Comparison of ENCODE assay signal across 8 cellular contexts in the genomic region with DNA sequence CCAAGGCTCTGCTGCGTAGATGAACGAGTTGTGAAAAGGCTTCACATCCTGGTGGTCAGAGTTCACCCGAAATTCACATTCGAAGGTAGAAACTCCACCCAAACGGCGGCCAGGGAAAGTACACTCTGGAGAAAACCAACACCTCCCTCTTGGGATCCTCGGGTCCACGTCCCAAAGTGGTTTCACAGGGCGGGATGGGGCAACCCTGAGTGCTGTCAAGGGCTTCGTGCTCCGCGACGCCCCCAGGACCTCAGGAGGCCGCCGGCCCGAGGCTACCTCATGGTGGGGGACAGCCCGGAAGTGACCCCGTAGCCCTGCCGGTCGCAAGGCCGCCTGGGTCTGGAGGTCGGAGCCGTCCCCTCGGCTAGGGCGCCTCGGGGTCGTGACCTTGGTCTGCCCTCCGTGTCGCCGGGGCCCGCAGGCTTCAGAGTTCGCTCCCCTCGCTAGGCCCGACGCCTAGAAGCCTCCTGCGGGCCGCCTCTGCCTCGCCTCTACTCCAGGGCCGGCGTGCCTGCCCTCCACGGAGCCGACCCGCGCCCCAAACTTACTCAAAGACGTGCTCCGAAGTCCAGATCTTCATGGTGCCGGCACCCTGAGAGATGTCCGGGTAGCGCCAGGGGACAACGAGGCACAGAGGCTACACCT. TPM values are rescaled to one million over a fixed set of nuclear protein-coding genes. Genes with fewer than 3 reads are reported as not detected.
DNase-seq lines count a peak whose midpoint lies in the region; ATAC-seq lines count a peak whose summit lies in the region.

A gene (minus strand): TSS at position 636 of the 645 bp plus-strand sequence. CDS start 56 bp downstream, at position 580.

- H3K36me3 ChIP-seq in GM23248 (ENCODE audit: low read depth), result peaks cover 11% of the 10 kb centered on the region
- H3K36me3 ChIP-seq in Karpas-422 (ENCODE audit: insufficient read depth, low read length), result peaks cover 21% of the 10 kb centered on the region; the same call in 1 of the 2 replicates

- H3K9me2 ChIP-seq in GM23248 (ENCODE audit: insufficient read depth) (no peaks in the 10 kb centered on the region), Karpas-422 (replicated peaks; ENCODE audit: insufficient read depth, low read length) (no peaks in the 10 kb centered on the region)

- H3K4me2 ChIP-seq in GM23248 (ENCODE audit: unreplicated experiment) (peak within 1 kb of the TSS; percentile 82), Karpas-422 (ENCODE audit: low read depth, low read length, poor library complexity, severe bottlenecking) (peak within 1 kb of the TSS; percentile 98)

- peaks cover 12% of the 10 kb centered on the region for H3F3A ChIP-seq in GM23248 (ENCODE audit: insufficient read depth)

- in situ Hi-C loops in GM23248 (cut with MboI), result no loop called here

- 1 to 2% methylated on average over 36 to 43 of the region's 50 CpGs for WGBS in GM23248 (ENCODE audit: low coverage in 1 of 2, low lambda C conversion rate in 2 of 2, missing lambda C conversion rate in 2 of 2), 2 experiments
- WGBS in adipose tissue, 3 donors, result 1 to 4% (median 3%) methylated on average over 44 to 50 of the region's 50 CpGs
- 4% methylated on average over 50 of the region's 50 CpGs for WGBS in right cardiac atrium

- H3K27me3 ChIP-seq in GM23248 (replicated peaks; ENCODE audit: insufficient read depth) (no peaks in the 10 kb centered on the region), Karpas-422 (ENCODE audit: low read length) (no peaks in the 10 kb centered on the region), right cardiac atrium (ENCODE audit: control insufficient read depth, insufficient read depth) (no peaks in the 10 kb centered on the region)

- intact Hi-C loops in right cardiac atrium (cut with DNase I), result loop anchor here in 1 of 4 donors (10.0 kb wide), 1 partner anchor 147 kb away; no protein-coding TSS in a partner anchor
- intact Hi-C loops in sciatic nerve (cut with DNase I), result no loop called here

- H3K4me3 ChIP-seq in GM23248 (peak within 1 kb of the TSS; percentile 82), Karpas-422 (ENCODE audit: low read length) (peak within 1 kb of the TSS; percentile 78), right cardiac atrium (ENCODE audit: low read length) (peak within 1 kb of the TSS; percentile 77)

- H3K79me2 ChIP-seq in GM23248 (ENCODE audit: insufficient read depth) (peaks cover 53% of the 10 kb centered on the region), Karpas-422 (ENCODE audit: low read length) (peaks cover 53% of the 10 kb centered on the region)

- peak; percentile 17 for DNase-seq in activated CD4-positive, alpha-beta T cell treated with anti-CD3 and anti-CD28 coated beads for 1 hour
- no peak for DNase-seq in activated CD4-positive, alpha-beta T cell treated with anti-CD3 and anti-CD28 coated beads, Interleukin-2, amount 50 U/mL, for 1 hour
- DNase-seq in GM23248 (peak; percentile 67), Karpas-422 (peak; percentile 66), right cardiac atrium (peak in 2 of 3 donors; percentile 72 to 75), sciatic nerve (ENCODE audit: low spot score) (no peak), cerebellar nuclear complex (lab: John Stamatoyannopoulos, UW) (no peak)

- ATAC-seq in right cardiac atrium (peak; percentile 61), sciatic nerve (peak; percentile 53)

- peaks cover 38% of the 10 kb centered on the region for H3K4me1 ChIP-seq in GM23248 (ENCODE audit: insufficient read depth)
- H3K4me1 ChIP-seq in Karpas-422 (ENCODE audit: low read length), result peaks cover 44% of the 10 kb centered on the region
- peaks cover 3% of the 10 kb centered on the region for H3K4me1 ChIP-seq in right cardiac atrium (ENCODE audit: control insufficient read depth, insufficient read depth, low read length)

- H3K9ac ChIP-seq in GM23248 (peak within 1 kb of the TSS; percentile 73), Karpas-422 (ENCODE audit: low read length) (peak within 1 kb of the TSS; percentile 96)

- no peaks in the 10 kb centered on the region for H4K20me1 ChIP-seq in GM23248 (ENCODE audit: insufficient read depth)
- H4K20me1 ChIP-seq in Karpas-422 (ENCODE audit: insufficient read depth, low read depth, low read length), result peaks cover 32% of the 10 kb centered on the region

- no peaks in the 10 kb centered on the region for H3K9me3 ChIP-seq in GM23248 (ENCODE audit: low read depth)
- H3K9me3 ChIP-seq in Karpas-422 (ENCODE audit: low read length), result no peaks in the 10 kb centered on the region
- H3K9me3 ChIP-seq in right cardiac atrium (ENCODE audit: control insufficient read depth, low read length), result no peaks in the 10 kb centered on the region

- H2AFZ ChIP-seq in GM23248 (peak within 1 kb of the TSS; percentile 94), Karpas-422 (ENCODE audit: low read length) (peak within 1 kb of the TSS; percentile 74; the same call in 1 of the 2 replicates)

- H3K27ac ChIP-seq in GM23248, result peak within 1 kb of the TSS; percentile 52
- peak within 1 kb of the TSS; percentile 71 for H3K27ac ChIP-seq in Karpas-422 (ENCODE audit: low read length)
- no peak within 1 kb of the TSS for H3K27ac ChIP-seq in adipose tissue (ENCODE audit: low read depth, low read length)
- H3K27ac ChIP-seq in right cardiac atrium (ENCODE audit: low read length), result peak within 1 kb of the TSS; percentile 72

RNA-seq across cellular contexts. Expression of the gene that starts here (rescaled TPM):
- total RNA-seq in GM23248 (2014; rRNA removed; shearing (Covaris generic)), result 64.1 and 72.8 TPM in 2 replicates
- 75.8 and 76.4 TPM in 2 replicates for polyA plus RNA-seq in GM23248 (2016; fragmentation: Nextera tagmentation; extraction: Ambion mirVana)
- 104 and 271 TPM in 2 replicates for total RNA-seq in Karpas-422 (2014; rRNA removed; shearing (Covaris generic); ENCODE audit: low replicate concordance)
- polyA plus RNA-seq in adipose tissue, result 10 to 100 TPM; 16.3 to 34.1 (median 25.4) TPM
- 10 to 100 TPM; 32.1 to 49.0 (median 41.3) TPM for total RNA-seq in right cardiac atrium
- polyA plus RNA-seq in right cardiac atrium, result 18.3 TPM
- 30.5 TPM for total RNA-seq in sciatic nerve

Comparison
In these comparisons a context has a peak if more than half of its experiments do, and no peak if none do; other contexts are left out.
1. DNase-seq: peak in activated CD4-positive, alpha-beta T cell treated with anti-CD3 and anti-CD28 coated beads for 1 hour (single experiment), GM23248 (single experiment), Karpas-422 (single experiment) and right cardiac atrium (2 of 3); none in activated CD4-positive, alpha-beta T cell treated with anti-CD3 and anti-CD28 coated beads, Interleukin-2, amount 50 U/mL, for 1 hour (single experiment), sciatic nerve (single experiment) and cerebellar nuclear complex (0 of 2).
2. Peak in every context shown above with its lines, with median percentiles within 50 percentile points of each other: H3K4me3 ChIP-seq.